ENCODE assay signal across 13 cellular contexts in genomic region chr19:39516270-39516669, GRCh38. TPM values are rescaled to one million over a fixed set of nuclear protein-coding genes. Genes with fewer than 3 reads are reported as not detected.
DNase-seq lines count a peak whose midpoint lies in the region; ATAC-seq, FAIRE-seq and TF ChIP-seq lines count a peak whose summit lies in the region.
"Had no signal": no experiment of that assay in that cellular context is flagged by ENCODE, and none has a peak within 500 bp of the region (broad histone marks: within the 10 kb centered on the region; RNA-seq: fewer than 3 reads in every experiment).

No MANE protein-coding gene starts in this region.

- 66 to 73% methylated on average over 5 to 6 of the region's 6 CpGs for WGBS in mesodermal cell (ENCODE audit: insufficient coverage in 2 of 2), 2 experiments
- 81% methylated on average over 6 of the region's 6 CpGs for WGBS in SK-N-SH (ENCODE audit: low lambda C conversion rate)

- peak overlapping the region; percentile 14 for H3K4me3 Mint-ChIP-seq in activated T-helper 2 cell treated with anti-CD3 and anti-CD28 coated beads, Interferon-gamma antibody, Interleukin-2, Interleukin-4, amounts not matched to agents 10 μg/mL and 5 μg/mL and 100 μg/mL, durations not matched to agents 14 hours and 24 hours and 36 hours (ENCODE audit: low read depth)

- H3K4me1 ChIP-seq in mesodermal cell (ENCODE audit: control insufficient read depth, insufficient read depth, low read length, poor library complexity, severe bottlenecking): peaks cover 5% of the 10 kb centered on the region
- peaks cover 0 to 6% of the 10 kb centered on the region in 2 experiments; a peak in 1 of 4 replicates for H3K4me1 ChIP-seq in SK-N-SH (ENCODE audit: control insufficient read depth in 1 of 2, insufficient read depth in 2 of 2, low read depth in 1 of 2, low read length in 1 of 2)

- DNase-seq in CD1c-positive myeloid dendritic cell (ENCODE audit: extremely low spot score): peak; percentile 43
- no peak for DNase-seq in GM12891 (ENCODE audit: insufficient read length, low spot score)
- no peak for DNase-seq in activated T-helper 2 cell treated with anti-CD3 and anti-CD28 coated beads, Interferon-gamma antibody, Interleukin-2, Interleukin-4, amounts not matched to agents 10 μg/mL and 5 μg/mL and 100 μg/mL, durations not matched to agents 14 hours and 24 hours and 36 hours (ENCODE audit: low spot score)
- no peak for DNase-seq in SK-N-SH
- DNase-seq in NCI-H345 treated with DMSO at 0.1 percent for 48 hours (lab: John Stamatoyannopoulos, UW; ENCODE audit: unreplicated experiment): no peak
- no peak for DNase-seq in amygdala (lab: John Stamatoyannopoulos, UW)
- DNase-seq: Kasumi-1, RPMI8226 had no signal

- TF ChIP-seq CTCF in SK-N-SH (IDR thresholded peaks at IDR 0.05): no peak

- intact Hi-C loops in activated T-helper 2 cell treated with anti-CD3 and anti-CD28 coated beads, Interferon-gamma antibody, Interleukin-2, Interleukin-4, amounts not matched to agents 10 μg/mL and 5 μg/mL and 100 μg/mL, durations not matched to agents 14 hours and 24 hours and 36 hours (cut with micrococcal nuclease): no loop called here

- TF ChIP-seq RAD21 in SK-N-SH (IDR thresholded peaks at IDR 0.05; ENCODE audit: low read length): no peak

- no peaks in the 10 kb centered on the region for H3K36me3 ChIP-seq in mesodermal cell (ENCODE audit: control insufficient read depth, insufficient read depth, low read length)
- H3K36me3 ChIP-seq in SK-N-SH (replicated peaks in 1 of 2; ENCODE audit: control insufficient read depth in 1 of 2, insufficient read depth in 2 of 2, low read length in 1 of 2): no peaks in the 10 kb centered on the region

- no peak overlapping the region for H3K4me2 ChIP-seq in SK-N-SH

- FAIRE-seq in GM12891 (lab: Jason Lieb, UNC): no peak

- H3K4me1 Mint-ChIP-seq in activated T-helper 2 cell treated with anti-CD3 and anti-CD28 coated beads, Interferon-gamma antibody, Interleukin-2, Interleukin-4, amounts not matched to agents 10 μg/mL and 5 μg/mL and 100 μg/mL, durations not matched to agents 14 hours and 24 hours and 36 hours (ENCODE audit: low read depth): peaks cover 8% of the 10 kb centered on the region

- H3K9me2 ChIP-seq in SK-N-SH: no peaks in the 10 kb centered on the region

- H3K79me2 ChIP-seq in SK-N-SH (ENCODE audit: insufficient read depth): no peaks in the 10 kb centered on the region

- H2AFZ ChIP-seq in SK-N-SH (ENCODE audit: low read depth): no peak overlapping the region

- no peak overlapping the region for H3K27ac Mint-ChIP-seq in activated T-helper 2 cell treated with anti-CD3 and anti-CD28 coated beads, Interferon-gamma antibody, Interleukin-2, Interleukin-4, amounts not matched to agents 10 μg/mL and 5 μg/mL and 100 μg/mL, durations not matched to agents 14 hours and 24 hours and 36 hours

- POLR2A ChIA-PET in SK-N-SH (lab: Yijun Ruan, JAX): no interaction called here

- H3K4me3 ChIP-seq in mesodermal cell (ENCODE audit: extremely low read depth, insufficient read depth, low read length, poor library complexity, severe bottlenecking): peak overlapping the region; percentile 53
- H3K4me3 ChIP-seq in SK-N-SH (ENCODE audit: low read depth in 2 of 2, low read length in 1 of 2): no peak overlapping the region

- H3K9ac ChIP-seq in SK-N-SH: no peak overlapping the region

- TF ChIP-seq EP300 in SK-N-SH (IDR thresholded peaks at IDR 0.05; ENCODE audit: borderline replicate concordance in 1 of 2, low read depth in 1 of 2, low read length in 1 of 2): no peak

- H3K27ac ChIP-seq in mesodermal cell (ENCODE audit: low read depth, low read length, severe bottlenecking): no peak overlapping the region
- H3K27ac ChIP-seq in SK-N-SH (ENCODE audit: low read depth in 2 of 2, low read length in 1 of 2): no peak overlapping the region
- H3K27ac ChIP-seq: C4-2B had no signal

- CTCF ChIA-PET in SK-N-SH (lab: Yijun Ruan, JAX): interaction anchor here (1.1 to 2.0 kb wide), 5 partner anchors 11 to 42 kb away, joined by 4 to 9 read pairs (median 7); partner anchors contain the start of gene EID2B

- ATAC-seq in GM21390 (IDR thresholded peaks at IDR 0.05; ENCODE audit: unreplicated experiment): no peak
- ATAC-seq: HCT116 had no signal

- no peaks in the 10 kb centered on the region for H4K20me1 ChIP-seq in SK-N-SH (ENCODE audit: insufficient read depth)

- H3F3A ChIP-seq in SK-N-SH (replicated peaks; ENCODE audit: insufficient read depth): no peaks in the 10 kb centered on the region

- peaks cover 21% of the 10 kb centered on the region for H3K27me3 ChIP-seq in SK-N-SH (ENCODE audit: insufficient read depth)

- H3K9me3 Mint-ChIP-seq in activated T-helper 2 cell treated with anti-CD3 and anti-CD28 coated beads, Interferon-gamma antibody, Interleukin-2, Interleukin-4, amounts not matched to agents 10 μg/mL and 5 μg/mL and 100 μg/mL, durations not matched to agents 14 hours and 24 hours and 36 hours: no peaks in the 10 kb centered on the region

- peaks cover 43% of the 10 kb centered on the region for H3K27me3 Mint-ChIP-seq in activated T-helper 2 cell treated with anti-CD3 and anti-CD28 coated beads, Interferon-gamma antibody, Interleukin-2, Interleukin-4, amounts not matched to agents 10 μg/mL and 5 μg/mL and 100 μg/mL, durations not matched to agents 14 hours and 24 hours and 36 hours (ENCODE audit: low read depth)

- no peaks in the 10 kb centered on the region for H3K9me3 ChIP-seq in mesodermal cell (ENCODE audit: control insufficient read depth, low read length)
- no peaks in the 10 kb centered on the region for H3K9me3 ChIP-seq in SK-N-SH

- no peaks in the 10 kb centered on the region for H3K36me3 Mint-ChIP-seq in activated T-helper 2 cell treated with anti-CD3 and anti-CD28 coated beads, Interferon-gamma antibody, Interleukin-2, Interleukin-4, amounts not matched to agents 10 μg/mL and 5 μg/mL and 100 μg/mL, durations not matched to agents 14 hours and 24 hours and 36 hours (ENCODE audit: low read depth)

- no peak for TF ChIP-seq POLR2A in GM12891 (IDR thresholded peaks at IDR 0.05; ENCODE audit: low read depth, low read length)

TF ChIP-seq in GM12891, 5 proteins besides CTCF, POLR2A, EP300 and RAD21:
- peak; percentile 74 for TF ChIP-seq SPI1 (IDR thresholded peaks at IDR 0.05; ENCODE audit: low read depth, low read length)
- TF ChIP-seq POLR2AphosphoS5 (IDR thresholded peaks at IDR 0.05; ENCODE audit: low read depth, low read length): no peak

TF ChIP-seq in SK-N-SH, 30 proteins besides CTCF, POLR2A, EP300 and RAD21 (continues in another document):
- no peak for TF ChIP-seq POLR2AphosphoS5 (IDR thresholded peaks at IDR 0.05; ENCODE audit: low read depth, low read length)

RNA-seq across cellular contexts. Expression of gene SELENOV, which starts 1.3 kb away (rescaled TPM):
- not detected for polyA plus RNA-seq in GM12891 (2012; ENCODE audit: low read depth, missing spikeins)
- total RNA-seq in activated T-helper 2 cell treated with anti-CD3 and anti-CD28 coated beads, Interferon-gamma antibody, Interleukin-2, Interleukin-4, amounts not matched to agents 10 μg/mL and 5 μg/mL and 100 μg/mL, durations not matched to agents 14 hours and 24 hours and 36 hours: not detected in 2 replicates
- polyA plus RNA-seq in mesodermal cell (2013, experiment 1 of 2): 1.6 TPM
- 1.1 TPM for polyA plus RNA-seq in mesodermal cell (2013, experiment 2 of 2)
- polyA plus RNA-seq in SK-N-SH (2012; rRNA removed): 0.08 and 0.11 TPM in 2 replicates
- polyA plus RNA-seq in SK-N-SH (2012; cell fraction: cytosol; rRNA removed): 0.03 and 0.12 TPM in 2 replicates
- polyA plus RNA-seq in SK-N-SH (2012; cell fraction: nucleus; rRNA removed): 0.32 and 0.35 TPM in 2 replicates
- total RNA-seq: fibroblast of lung had no signal
- polyA plus RNA-seq: fibroblast of lung had no signal

RNA-seq across cellular contexts. Expression of gene EID2B, which starts 16.4 kb away (rescaled TPM):
- polyA plus RNA-seq in GM12891 (2012; ENCODE audit: low read depth, missing spikeins): 3.4 TPM
- 3.5 and 4.1 TPM in 2 replicates for total RNA-seq in activated T-helper 2 cell treated with anti-CD3 and anti-CD28 coated beads, Interferon-gamma antibody, Interleukin-2, Interleukin-4, amounts not matched to agents 10 μg/mL and 5 μg/mL and 100 μg/mL, durations not matched to agents 14 hours and 24 hours and 36 hours
- 2.3 TPM for polyA plus RNA-seq in mesodermal cell (2013, experiment 1 of 2)
- polyA plus RNA-seq in mesodermal cell (2013, experiment 2 of 2): 2.8 TPM
- polyA plus RNA-seq in SK-N-SH (2012; rRNA removed): 5.4 and 6.5 TPM in 2 replicates
- polyA plus RNA-seq in SK-N-SH (2012; cell fraction: cytosol; rRNA removed): 8.8 and 10.3 TPM in 2 replicates
- 8.3 and 9.1 TPM in 2 replicates for polyA plus RNA-seq in SK-N-SH (2012; cell fraction: nucleus; rRNA removed)

RNA-seq across cellular contexts. Expression of gene DLL3, which starts 17.5 kb away (rescaled TPM):
- 0.37 TPM for polyA plus RNA-seq in GM12891 (2012; ENCODE audit: low read depth, missing spikeins)
- total RNA-seq in activated T-helper 2 cell treated with anti-CD3 and anti-CD28 coated beads, Interferon-gamma antibody, Interleukin-2, Interleukin-4, amounts not matched to agents 10 μg/mL and 5 μg/mL and 100 μg/mL, durations not matched to agents 14 hours and 24 hours and 36 hours: 1.6 and 1.8 TPM in 2 replicates
- 4.2 TPM for polyA plus RNA-seq in mesodermal cell (2013, experiment 1 of 2)
- polyA plus RNA-seq in mesodermal cell (2013, experiment 2 of 2): 3.2 TPM
- polyA plus RNA-seq in SK-N-SH (2012; rRNA removed): 4.7 and 4.8 TPM in 2 replicates
- 3.8 and 4.0 TPM in 2 replicates for polyA plus RNA-seq in SK-N-SH (2012; cell fraction: cytosol; rRNA removed)
- 1.6 and 3.0 TPM in 2 replicates for polyA plus RNA-seq in SK-N-SH (2012; cell fraction: nucleus; rRNA removed)

RNA-seq across cellular contexts. Expression of gene EID2, which starts 23.7 kb away (rescaled TPM):
- 5.2 TPM for polyA plus RNA-seq in GM12891 (2012; ENCODE audit: low read depth, missing spikeins)
- 17.2 and 18.3 TPM in 2 replicates for total RNA-seq in activated T-helper 2 cell treated with anti-CD3 and anti-CD28 coated beads, Interferon-gamma antibody, Interleukin-2, Interleukin-4, amounts not matched to agents 10 μg/mL and 5 μg/mL and 100 μg/mL, durations not matched to agents 14 hours and 24 hours and 36 hours
- polyA plus RNA-seq in mesodermal cell (2013, experiment 1 of 2): 22.4 TPM
- polyA plus RNA-seq in mesodermal cell (2013, experiment 2 of 2): 21.3 TPM
- 13.9 and 14.1 TPM in 2 replicates for polyA plus RNA-seq in SK-N-SH (2012; rRNA removed)
- polyA plus RNA-seq in SK-N-SH (2012; cell fraction: cytosol; rRNA removed): 13.9 and 14.5 TPM in 2 replicates
- polyA plus RNA-seq in SK-N-SH (2012; cell fraction: nucleus; rRNA removed): 5.9 and 7.9 TPM in 2 replicates

RNA-seq across cellular contexts. Expression of gene TIMM50, which starts 35.6 kb away (rescaled TPM):
- 67.0 TPM for polyA plus RNA-seq in GM12891 (2012; ENCODE audit: low read depth, missing spikeins)
- 110 and 115 TPM in 2 replicates for total RNA-seq in activated T-helper 2 cell treated with anti-CD3 and anti-CD28 coated beads, Interferon-gamma antibody, Interleukin-2, Interleukin-4, amounts not matched to agents 10 μg/mL and 5 μg/mL and 100 μg/mL, durations not matched to agents 14 hours and 24 hours and 36 hours
- polyA plus RNA-seq in mesodermal cell (2013, experiment 1 of 2): 72.9 TPM
- polyA plus RNA-seq in mesodermal cell (2013, experiment 2 of 2): 65.8 TPM
- polyA plus RNA-seq in SK-N-SH (2012; rRNA removed): 83.8 and 98.1 TPM in 2 replicates
- 54.4 and 65.3 TPM in 2 replicates for polyA plus RNA-seq in SK-N-SH (2012; cell fraction: cytosol; rRNA removed)
- polyA plus RNA-seq in SK-N-SH (2012; cell fraction: nucleus; rRNA removed): 108 and 156 TPM in 2 replicates
